In the genomic region with DNA sequence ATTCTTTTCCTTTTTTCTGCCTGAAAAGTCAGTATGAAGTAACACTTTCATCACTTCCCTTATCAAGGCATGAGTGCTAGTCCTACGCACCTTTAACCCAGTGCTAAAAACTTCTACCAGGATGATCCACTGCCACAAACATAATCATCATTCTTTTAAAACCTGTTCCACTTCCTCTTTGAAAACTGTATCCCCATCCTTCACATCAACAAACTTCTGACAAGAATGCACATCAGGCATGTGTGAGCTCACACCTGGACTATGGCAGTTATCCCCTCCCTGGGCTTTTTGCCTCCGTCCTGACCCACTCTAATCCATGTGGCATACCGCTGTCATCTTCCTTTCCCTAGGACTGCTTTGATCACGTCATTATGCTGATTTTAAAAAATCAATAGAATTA, we compare ENCODE assay signal across 17 cellular contexts.
DNase-seq lines count a peak whose midpoint lies in the region; ATAC-seq and TF ChIP-seq lines count a peak whose summit lies in the region.
"Had no signal": no experiment of that assay in that cellular context is flagged by ENCODE, and none has a peak within 500 bp of the region (broad histone marks: within the 10 kb centered on the region; RNA-seq: fewer than 3 reads in every experiment).

No MANE protein-coding gene starts in this region.

- DNase-seq in NOMO-1 treated with DMSO at 0.1 percent for 48 hours (lab: John Stamatoyannopoulos, UW; ENCODE audit: unreplicated experiment) (peak; percentile 30), NOMO-1 treated with dmso at 0.1 percent for 144 hours (lab: John Stamatoyannopoulos, UW; ENCODE audit: unreplicated experiment) (no peak), SW480 (ENCODE audit: low spot score) (peak; percentile 33), mesothelial cell of epicardium (ENCODE audit: low spot score in 2 of 2, unreplicated experiment in 2 of 2) (no peak), pons (ENCODE audit: low spot score) (no peak), spleen (no peak)
- DNase-seq: AML-193; CD4-positive, alpha-beta T cell; DMS153; DMS79; GDM1; H9 had no signal

- intact Hi-C loops in spleen (cut with DNase I; ENCODE audit: low total_unique reads): no loop called here

- H3K27ac Mint-ChIP-seq in mesothelial cell of epicardium: peak overlapping the region; percentile 0
- H3K27ac Mint-ChIP-seq: CD4-positive, alpha-beta T cell had no signal

- H3K27ac ChIP-seq in spleen: no peak overlapping the region
- H3K27ac ChIP-seq: 22Rv1, A549, C4-2B had no signal

- H3K27me3 ChIP-seq in spleen (replicated peaks in 1 of 7): no peaks in the 10 kb centered on the region

- H3K36me3 Mint-ChIP-seq in mesothelial cell of epicardium: peaks cover 1% of the 10 kb centered on the region

- H3K4me3 ChIP-seq in spleen: no peak overlapping the region
- H3K4me3 ChIP-seq: A549 had no signal

- H3K9me3 ChIP-seq in spleen: no peaks in the 10 kb centered on the region
- H3K9me3 ChIP-seq: A549, Caco-2 had no signal

- ATAC-seq in GM18519 (IDR thresholded peaks at IDR 0.05; ENCODE audit: low FRiP score, unreplicated experiment): no peak
- ATAC-seq: A549 had no signal

- TF ChIP-seq CTCF in mesothelial cell of epicardium (IDR thresholded peaks at IDR 0.05; ENCODE audit: unreplicated experiment) (no peak), spleen (IDR thresholded peaks at IDR 0.05 in 8 of 11, conservative IDR thresholded peaks at IDR 0.05 in 3 of 11) (no peak)

- no peaks in the 10 kb centered on the region for H3K9me3 Mint-ChIP-seq in mesothelial cell of epicardium
- H3K9me3 Mint-ChIP-seq: H9 had no signal

- no peaks in the 10 kb centered on the region for H3K4me1 ChIP-seq in spleen
- H3K4me1 ChIP-seq: A549 had no signal

- H3K27me3 Mint-ChIP-seq in mesothelial cell of epicardium (ENCODE audit: low read depth): no peaks in the 10 kb centered on the region
- H3K27me3 Mint-ChIP-seq: CD4-positive, alpha-beta T cell had no signal

- TF ChIP-seq POLR2A in spleen (IDR thresholded peaks at IDR 0.05): no peak

- 70 to 86% (median 79%) methylated on average over 4 of the region's 4 CpGs for WGBS in spleen, 5 donors

- no peaks in the 10 kb centered on the region for H3K36me3 ChIP-seq in spleen

- peaks cover 15% of the 10 kb centered on the region for H3K4me1 Mint-ChIP-seq in mesothelial cell of epicardium

- H3K4me3 Mint-ChIP-seq in mesothelial cell of epicardium: no peak overlapping the region
- H3K4me3 Mint-ChIP-seq: CD4-positive, alpha-beta T cell; H9 had no signal

Comparison
In these comparisons a context has a peak if more than half of its experiments do, and no peak if none do; other contexts are left out.
1. DNase-seq: peak in NOMO-1 treated with DMSO at 0.1 percent for 48 hours (single experiment) and SW480 (single experiment); none in NOMO-1 treated with dmso at 0.1 percent for 144 hours (single experiment), mesothelial cell of epicardium (0 of 2), pons (single experiment) and spleen (single experiment).